Comparison of ENCODE assay signal across 21 cellular contexts in genomic region chr6:36319436-36319762, GRCh38. TPM values are rescaled to one million over a fixed set of nuclear protein-coding genes. Genes with fewer than 3 reads are reported as not detected.
DNase-seq lines count a peak whose midpoint lies in the region; TF ChIP-seq lines count a peak whose summit lies in the region.
"Had no signal": no experiment of that assay in that cellular context is flagged by ENCODE, and none has a peak within 500 bp of the region (broad histone marks: within the 10 kb centered on the region; RNA-seq: fewer than 3 reads in every experiment).

No MANE protein-coding gene starts in this region.

- H2AFZ ChIP-seq in Karpas-422 (ENCODE audit: low read length) = no peak overlapping the region

- no peak overlapping the region for H3K27ac Mint-ChIP-seq in CD4-positive, alpha-beta memory T cell
- H3K27ac Mint-ChIP-seq: activated CD4-positive, alpha-beta T cell treated with anti-CD3 and anti-CD28 coated beads for 36 hours; activated T-cell treated with anti-CD3 and anti-CD28 coated beads, Interleukin-2, amount 50 U/mL, for 24 hours; CD4-positive, alpha-beta T cell; IgD-negative memory B cell had no signal

- H3K36me3 ChIP-seq in CD4-positive, alpha-beta memory T cell (ENCODE audit: insufficient read depth, low read length) = no peaks in the 10 kb centered on the region
- no peaks in the 10 kb centered on the region for H3K36me3 ChIP-seq in Karpas-422 (ENCODE audit: insufficient read depth, low read length)
- H3K36me3 ChIP-seq: gastroesophageal sphincter, HAP-1 had no signal

- no peaks in the 10 kb centered on the region for H3K4me1 Mint-ChIP-seq in CD4-positive, alpha-beta memory T cell
- H3K4me1 Mint-ChIP-seq: activated CD4-positive, alpha-beta T cell treated with anti-CD3 and anti-CD28 coated beads for 36 hours had no signal

- H3K36me3 Mint-ChIP-seq in CD4-positive, alpha-beta memory T cell = no peaks in the 10 kb centered on the region
- H3K36me3 Mint-ChIP-seq: IgD-negative memory B cell had no signal

- H3K27me3 Mint-ChIP-seq in CD4-positive, alpha-beta memory T cell = no peaks in the 10 kb centered on the region
- H3K27me3 Mint-ChIP-seq: activated CD4-positive, alpha-beta T cell treated with anti-CD3 and anti-CD28 coated beads for 36 hours; activated T-cell treated with anti-CD3 and anti-CD28 coated beads, Interleukin-2, amount 50 U/mL, for 24 hours; CD4-positive, alpha-beta T cell; IgD-negative memory B cell had no signal

- H3K9me3 Mint-ChIP-seq in CD4-positive, alpha-beta memory T cell = no peaks in the 10 kb centered on the region
- H3K9me3 Mint-ChIP-seq: activated T-cell treated with anti-CD3 and anti-CD28 coated beads, Interleukin-2, amount 50 U/mL, for 24 hours; CD4-positive, alpha-beta T cell; IgD-negative memory B cell had no signal

- H3K4me3 ChIP-seq in CD4-positive, alpha-beta memory T cell (ENCODE audit: low read length in 2 of 2) = no peak overlapping the region
- no peak overlapping the region for H3K4me3 ChIP-seq in Karpas-422 (ENCODE audit: low read length)
- H3K4me3 ChIP-seq: A549, gastroesophageal sphincter, HAP-1 had no signal

- H3K4me1 ChIP-seq in CD4-positive, alpha-beta memory T cell (ENCODE audit: insufficient read depth, low read length) = no peaks in the 10 kb centered on the region
- peaks cover 27% of the 10 kb centered on the region for H3K4me1 ChIP-seq in Karpas-422 (ENCODE audit: low read length)
- H3K4me1 ChIP-seq: A549, gastroesophageal sphincter, HAP-1 had no signal

- H3K4me2 ChIP-seq in Karpas-422 (ENCODE audit: low read depth, low read length, poor library complexity, severe bottlenecking) = no peak overlapping the region
- H3K4me2 ChIP-seq: A549 had no signal

- peak; percentile 31 for DNase-seq in A172 (ENCODE audit: low spot score)
- DNase-seq in NCI-H1105 (lab: John Stamatoyannopoulos, UW) = peak; percentile 94
- DNase-seq in NCI-H345 treated with DMSO at 0.1 percent for 48 hours (lab: John Stamatoyannopoulos, UW; ENCODE audit: unreplicated experiment) = peak; percentile 16
- no peak for DNase-seq in CD4-positive, alpha-beta memory T cell
- no peak for DNase-seq in SKM-1 (lab: John Stamatoyannopoulos, UW; ENCODE audit: unreplicated experiment)
- no peak for DNase-seq in HK-2 (ENCODE audit: unreplicated experiment)
- DNase-seq in Karpas-422 = no peak
- DNase-seq: activated CD4-positive, alpha-beta T cell treated with anti-CD3 and anti-CD28 coated beads for 36 hours; activated T-cell treated with anti-CD3 and anti-CD28 coated beads, Interleukin-2, amount 50 U/mL, for 24 hours; CD4-positive, alpha-beta T cell; cerebellar nuclear complex; mesenchymal stem cell; NCI-H1694 treated with DMSO at 0.1 percent for 48 hours; stimulated activated naive CD4-positive, alpha-beta T cell; T-helper 2 cell had no signal

- CTCF ChIA-PET in CD4-positive, alpha-beta memory T cell (lab: Charles Lee; ENCODE audit: partially characterized antibody) = no interaction called here

- no peaks in the 10 kb centered on the region for H3K79me2 ChIP-seq in Karpas-422 (ENCODE audit: low read length)

- no peaks in the 10 kb centered on the region for H4K20me1 ChIP-seq in Karpas-422 (ENCODE audit: insufficient read depth, low read depth, low read length)

- no peaks in the 10 kb centered on the region for H3K9me3 ChIP-seq in CD4-positive, alpha-beta memory T cell (ENCODE audit: control insufficient read depth in 1 of 2, low read length in 2 of 2)
- H3K9me3 ChIP-seq in Karpas-422 (ENCODE audit: low read length) = no peaks in the 10 kb centered on the region
- H3K9me3 ChIP-seq: A549, gastroesophageal sphincter, HAP-1 had no signal

- POLR2A ChIA-PET in CD4-positive, alpha-beta memory T cell (lab: Charles Lee; ENCODE audit: partially characterized antibody) = no interaction called here

- no peak overlapping the region for H3K4me3 Mint-ChIP-seq in CD4-positive, alpha-beta memory T cell
- H3K4me3 Mint-ChIP-seq: activated CD4-positive, alpha-beta T cell treated with anti-CD3 and anti-CD28 coated beads for 36 hours; activated T-cell treated with anti-CD3 and anti-CD28 coated beads, Interleukin-2, amount 50 U/mL, for 24 hours; CD4-positive, alpha-beta T cell; IgD-negative memory B cell had no signal

- intact Hi-C loops in CD4-positive, alpha-beta memory T cell (cut with micrococcal nuclease) = no loop called here

- no peaks in the 10 kb centered on the region for H3K27me3 ChIP-seq in CD4-positive, alpha-beta memory T cell (ENCODE audit: insufficient read depth, low read length)
- H3K27me3 ChIP-seq in Karpas-422 (ENCODE audit: low read length) = no peaks in the 10 kb centered on the region

- TF ChIP-seq CTCF in VCaP (conservative IDR thresholded peaks at IDR 0.05) = peak; percentile 36; the same call in 1 of the 2 replicates

- H3K9me2 ChIP-seq in Karpas-422 (replicated peaks; ENCODE audit: insufficient read depth, low read length) = no peaks in the 10 kb centered on the region

- H3K9ac ChIP-seq in Karpas-422 (ENCODE audit: low read length) = no peak overlapping the region

- H3K27ac ChIP-seq in VCaP (peak overlapping the region; percentile 52), Karpas-422 (ENCODE audit: low read length) (no peak overlapping the region)
- H3K27ac ChIP-seq in CD4-positive, alpha-beta memory T cell (ENCODE audit: low read depth, low read length) = no peak overlapping the region
- H3K27ac ChIP-seq: A549, gastroesophageal sphincter had no signal

RNA-seq across cellular contexts. Expression of gene BNIP5, which starts 17.3 kb away (rescaled TPM):
- not detected in 2 replicates for total RNA-seq in A172 (2014; rRNA removed; shearing (Covaris generic))
- not detected for total RNA-seq in CD4-positive, alpha-beta memory T cell
- polyA plus RNA-seq in CD4-positive, alpha-beta memory T cell = not detected
- total RNA-seq in Karpas-422 (2014; rRNA removed; shearing (Covaris generic); ENCODE audit: low replicate concordance) = not detected in 2 replicates
- total RNA-seq: activated CD4-positive, alpha-beta T cell treated with anti-CD3 and anti-CD28 coated beads for 36 hours; CD4-positive, alpha-beta T cell; gastroesophageal sphincter; skeletal muscle tissue had no signal
- polyA plus RNA-seq: A549, IgD-negative memory B cell had no signal

RNA-seq across cellular contexts. Expression of gene PNPLA1, which starts 49.5 kb away (rescaled TPM):
- not detected in 2 replicates for total RNA-seq in A172 (2014; rRNA removed; shearing (Covaris generic))
- under 1 TPM in 1 of 2 experiments, not detected in 1; 0.42 TPM for total RNA-seq in CD4-positive, alpha-beta memory T cell
- polyA plus RNA-seq in CD4-positive, alpha-beta memory T cell = not detected
- not detected in 2 replicates for total RNA-seq in Karpas-422 (2014; rRNA removed; shearing (Covaris generic); ENCODE audit: low replicate concordance)
- total RNA-seq: activated CD4-positive, alpha-beta T cell treated with anti-CD3 and anti-CD28 coated beads for 36 hours; gastroesophageal sphincter; skeletal muscle tissue had no signal

Comparison
In these comparisons a context has a peak if more than half of its experiments do, and no peak if none do; other contexts are left out.
1. DNase-seq: peak in A172 (single experiment), NCI-H1105 (single experiment) and NCI-H345 treated with DMSO at 0.1 percent for 48 hours (single experiment); none in CD4-positive, alpha-beta memory T cell (0 of 5), SKM-1 (single experiment), HK-2 (single experiment) and Karpas-422 (single experiment).